ENCODE assay signal across 32 cellular contexts in genomic region chr3:124442463-124442862, GRCh38.
"Had no signal": no experiment of that assay in that cellular context is flagged by ENCODE, and none has a peak within 500 bp of the region (broad histone marks: within the 10 kb centered on the region; RNA-seq: fewer than 3 reads in every experiment).

No MANE protein-coding gene starts in this region.

- H3K4me3 ChIP-seq: breast epithelium, colonic mucosa, heart left ventricle, left lung, lower lobe of right lung, pancreas, prostate gland, skin epidermis, thoracic aorta, uterus had no signal

- DNase-seq: activated CD4-positive, alpha-beta memory T cell treated with anti-CD3 and anti-CD28 coated beads for 36 hours; activated CD4-positive, alpha-beta T cell treated with anti-CD3 and anti-CD28 coated beads, Interleukin-2, amount 10 ng/mL, durations not matched to agents 24 days and 14 days; activated CD4-positive, CD25-positive, alpha-beta regulatory T cell treated with anti-CD3 and anti-CD28 coated beads, Interleukin-2, amount 50 U/mL, for 72 hours; activated CD8-positive, alpha-beta memory T cell treated with anti-CD3 and anti-CD28 coated beads, Interleukin-2, amount 50 U/mL, for 4 hours; activated gamma-delta T cell treated with Interleukin-2 at 50 U/mL for 16 hours; activated naive CD4-positive, alpha-beta T cell treated with anti-CD3 and anti-CD28 coated beads, Interleukin-2, amount 50 U/mL, for 16 hours; activated naive CD8-positive, alpha-beta T cell treated with anti-CD3 and anti-CD28 coated beads, Interleukin-2, amount 50 U/mL, for 24 hours; activated T-cell treated with anti-CD3 and anti-CD28 coated beads, Interleukin-2, amount 50 U/mL, for 1 hour; colonic mucosa; effector memory CD4-positive, alpha-beta T cell; foreskin keratinocyte; heart left ventricle; hypothalamus; immature natural killer cell; lower lobe of right lung; mesenchymal stem cell; naive thymus-derived CD8-positive, alpha-beta T cell; nucleus accumbens; retina; stimulated activated CD4-positive, alpha-beta T cell treated with anti-CD3 and anti-CD28 coated beads, Interleukin-12 subunit alpha, Interleukin-12 subunit beta, amount 100 ng/mL, for 4 hours; stimulated activated CD4-positive, alpha-beta T cell treated with anti-CD3 and anti-CD28 coated beads, Interleukin-4, amount 100 ng/mL, for 1 hour; T-helper 2 cell; trophoblast cell; uterus had no signal

- H3K27ac ChIP-seq: breast epithelium, colonic mucosa, foreskin keratinocyte, heart left ventricle, left lung, lower lobe of right lung, pancreas, prostate gland, skin epidermis, thoracic aorta, uterus had no signal

- ATAC-seq: activated naive CD8-positive, alpha-beta T cell treated with anti-CD3 and anti-CD28 coated beads, Interleukin-2, amount 50 U/mL, for 24 hours; foreskin keratinocyte; heart left ventricle; left lung; lower lobe of right lung; naive thymus-derived CD8-positive, alpha-beta T cell; pancreas; sciatic nerve; stimulated activated effector memory CD8-positive, alpha-beta T cell treated with anti-CD3 and anti-CD28 coated beads, Interleukin-12 subunit alpha, Interleukin-12 subunit beta, amount 100 ng/mL, for 72 hours had no signal
